1 cellular context compared by ENCODE assay signal in genomic region chr7:127396184-127396583, GRCh38.
TF ChIP-seq lines count a peak whose summit lies in the region.

No MANE protein-coding gene starts in this region.

TF ChIP-seq in GM12878, 131 proteins besides CTCF, POLR2A, EP300 and RAD21 (continued from another document):
- TF ChIP-seq ZBTB11 (CRISPR knock-in tag; IDR thresholded peaks at IDR 0.05) (no peak), GABPA (IDR thresholded peaks at IDR 0.05; ENCODE audit: low read depth) (no peak), ATF2 (IDR thresholded peaks at IDR 0.05; ENCODE audit: low read length) (peak; percentile 59; the same call in 1 of the 2 replicates), ZNF24 (IDR thresholded peaks at IDR 0.05) (no peak), BACH1 (IDR thresholded peaks at IDR 0.05; ENCODE audit: borderline replicate concordance) (no peak), ETV6 (conservative IDR thresholded peaks at IDR 0.05 in 1 of 2, IDR thresholded peaks at IDR 0.05 in 1 of 2; ENCODE audit: borderline replicate concordance in 1 of 2, low read depth in 1 of 2) (peak in 1 of 2 experiments; percentile 47; a peak in 1 of 4 replicates), FOXM1 (IDR thresholded peaks at IDR 0.05; ENCODE audit: low read depth, low read length) (peak; percentile 60; the same call in 1 of the 2 replicates), CREM (IDR thresholded peaks at IDR 0.05; ENCODE audit: low read depth) (peak; percentile 67), JUNB (IDR thresholded peaks at IDR 0.05) (peak; percentile 53; the same call in 1 of the 2 replicates), RELB (IDR thresholded peaks at IDR 0.05; ENCODE audit: low read depth) (no peak), PBX3 (IDR thresholded peaks at IDR 0.05; ENCODE audit: insufficient replicate concordance, low read depth, low read length) (no peak), SMAD1 (IDR thresholded peaks at IDR 0.05; ENCODE audit: low read depth, partially characterized antibody) (peak; percentile 29), SUPT20H (IDR thresholded peaks at IDR 0.05; ENCODE audit: borderline replicate concordance, control insufficient read depth, low read depth, low read length) (no peak)
